In genomic region chr4:83552924-83553323, GRCh38 we compare ENCODE assay signal across 10 cellular contexts. TPM values are rescaled to one million over a fixed set of nuclear protein-coding genes. Genes with fewer than 3 reads are reported as not detected.
A peak's percentile ranks its signal among the peaks of the same experiment; 100 is the strongest.
DNase-seq lines count a peak whose midpoint lies in the region; ATAC-seq and TF ChIP-seq lines count a peak whose summit lies in the region.
"Had no signal": no experiment of that assay in that cellular context is flagged by ENCODE, and none has a peak within 500 bp of the region (broad histone marks: within the 10 kb centered on the region; RNA-seq: fewer than 3 reads in every experiment).

No MANE protein-coding gene starts in this region.

- no peak overlapping the region for H2BK120ac ChIP-seq in mesenchymal stem cell (ENCODE audit: low read depth, low read length)

- H3K4ac ChIP-seq in mesenchymal stem cell (ENCODE audit: low read depth in 1 of 2, low read length in 2 of 2): no peak overlapping the region

- H3K23ac ChIP-seq in mesenchymal stem cell (ENCODE audit: low read length in 2 of 2): no peak overlapping the region

- peaks cover 2% of the 10 kb centered on the region for H3K79me1 ChIP-seq in mesenchymal stem cell (replicated peaks; ENCODE audit: low read length, poor library complexity, severe bottlenecking)

- peak overlapping the region; percentile 19; the same call in 1 of the 2 replicates for H3K4me3 ChIP-seq in PC-3 (ENCODE audit: low read length)
- H3K4me3 ChIP-seq in mesenchymal stem cell (ENCODE audit: insufficient read depth in 1 of 2, low read depth in 1 of 2, low read length in 2 of 2): no peak overlapping the region
- H3K4me3 ChIP-seq: lung, thoracic aorta had no signal

- H3K27me3 Mint-ChIP-seq in mesothelial cell of epicardium (ENCODE audit: low read depth): no peaks in the 10 kb centered on the region

- ATAC-seq in GM18498 (IDR thresholded peaks at IDR 0.05; ENCODE audit: unreplicated experiment): peak; percentile 59
- peak; percentile 42 for ATAC-seq in HG02571 (IDR thresholded peaks at IDR 0.05; ENCODE audit: unreplicated experiment)
- ATAC-seq in PC-3: peak; percentile 49

- no peak overlapping the region for H3K4me3 Mint-ChIP-seq in mesothelial cell of epicardium

- H2BK15ac ChIP-seq in mesenchymal stem cell (ENCODE audit: low read depth, poor library complexity, severe bottlenecking): no peak overlapping the region

- no peaks in the 10 kb centered on the region for H3K36me3 Mint-ChIP-seq in mesothelial cell of epicardium

- H2AFZ ChIP-seq in PC-3 (ENCODE audit: low read length) (no peak overlapping the region), mesenchymal stem cell (ENCODE audit: low read depth, low read length) (no peak overlapping the region)

- H4K8ac ChIP-seq in mesenchymal stem cell (ENCODE audit: low read length): no peak overlapping the region

- POLR2A ChIA-PET in PC-3 (lab: Charles Lee; ENCODE audit: unreplicated experiment): interaction anchor here (1.0 kb wide), 1 partner anchor 17 kb away, joined by 4 read pairs; the partner anchor contains the start of gene GPAT3

- H3K9me3 Mint-ChIP-seq in mesothelial cell of epicardium: no peaks in the 10 kb centered on the region

- no peaks in the 10 kb centered on the region for H3K27me3 ChIP-seq in PC-3 (ENCODE audit: low read length)
- no peaks in the 10 kb centered on the region for H3K27me3 ChIP-seq in mesenchymal stem cell (ENCODE audit: control insufficient read depth in 1 of 2, insufficient read depth in 1 of 2, low read length in 2 of 2)

- peaks cover 69% of the 10 kb centered on the region for H3K79me2 ChIP-seq in PC-3 (ENCODE audit: low read length)

- peak; percentile 77 for DNase-seq in PC-3
- DNase-seq in mesenchymal stem cell: peak; percentile 76
- DNase-seq in mesothelial cell of epicardium (ENCODE audit: low spot score in 2 of 2, unreplicated experiment in 2 of 2): no peak
- no peak for DNase-seq in middle frontal gyrus (ENCODE audit: extremely low spot score, low spot score)
- DNase-seq in activated CD8-positive, alpha-beta memory T cell treated with anti-CD3 and anti-CD28 coated beads, Interleukin-2, amount 50 U/mL, for 48 hours: no peak
- DNase-seq in NCI-H524 (lab: John Stamatoyannopoulos, UW): no peak

- TF ChIP-seq CTCF in PC-3 (conservative IDR thresholded peaks at IDR 0.05; ENCODE audit: low read depth, low read length) (no peak), mesothelial cell of epicardium (IDR thresholded peaks at IDR 0.05; ENCODE audit: unreplicated experiment) (no peak)

- H3K4me1 ChIP-seq in PC-3 (ENCODE audit: insufficient read depth, low read length) (peaks cover 53% of the 10 kb centered on the region), mesenchymal stem cell (ENCODE audit: control insufficient read depth, insufficient read depth, low read depth, low read length) (peaks cover 5% of the 10 kb centered on the region)

- H3K27ac Mint-ChIP-seq in mesothelial cell of epicardium: no peak overlapping the region

- H3K9me3 ChIP-seq in PC-3 (ENCODE audit: low read length): no peaks in the 10 kb centered on the region
- no peaks in the 10 kb centered on the region for H3K9me3 ChIP-seq in mesenchymal stem cell (ENCODE audit: control insufficient read depth, low read length)
- H3K9me3 ChIP-seq: thoracic aorta had no signal

- no peaks in the 10 kb centered on the region for H3K4me1 Mint-ChIP-seq in mesothelial cell of epicardium

- 6% methylated on average over 2 of the region's 2 CpGs for WGBS in mesenchymal stem cell

- peak overlapping the region; percentile 99 for H3K27ac ChIP-seq in PC-3 (ENCODE audit: low read length)
- H3K27ac ChIP-seq in mesenchymal stem cell (ENCODE audit: low read length, poor library complexity, severe bottlenecking): peak overlapping the region; percentile 18
- H3K27ac ChIP-seq: thoracic aorta had no signal

- H3K4me2 ChIP-seq in PC-3 (ENCODE audit: low read length) (peak overlapping the region; percentile 75), mesenchymal stem cell (ENCODE audit: low read length, poor library complexity, severe bottlenecking) (no peak overlapping the region)

- peak overlapping the region; percentile 90 for H3K9ac ChIP-seq in PC-3 (ENCODE audit: low read length)
- peak overlapping the region; percentile 49 for H3K9ac ChIP-seq in mesenchymal stem cell (ENCODE audit: low read length)

- H4K20me1 ChIP-seq in PC-3 (ENCODE audit: low read length): no peaks in the 10 kb centered on the region

- CTCF ChIA-PET in PC-3 (lab: Charles Lee): no interaction called here

- BruUV-seq in PC-3 (replicated peaks; lab: Mats Ljungman, UMichigan): no TSS peak

- no peak overlapping the region for H2BK12ac ChIP-seq in mesenchymal stem cell (ENCODE audit: low read length in 2 of 2)

- H3K18ac ChIP-seq in mesenchymal stem cell (ENCODE audit: low read depth in 1 of 2, low read length in 2 of 2): no peak overlapping the region

- H3K14ac ChIP-seq in mesenchymal stem cell (ENCODE audit: low read length in 2 of 2): no peak overlapping the region

- H2AK5ac ChIP-seq in mesenchymal stem cell (ENCODE audit: low read length, severe bottlenecking): no peak overlapping the region

- intact Hi-C loops in PC-3 (cut with micrococcal nuclease): no loop called here

- H2BK5ac ChIP-seq in mesenchymal stem cell (ENCODE audit: low read depth, low read length, poor library complexity, severe bottlenecking): no peak overlapping the region

- no peaks in the 10 kb centered on the region for H3K9me2 ChIP-seq in PC-3 (replicated peaks; ENCODE audit: low read length)

- peaks cover 2% of the 10 kb centered on the region; the same call in 1 of the 2 replicates for H3K36me3 ChIP-seq in PC-3 (ENCODE audit: low read depth, low read length)
- no peaks in the 10 kb centered on the region for H3K36me3 ChIP-seq in mesenchymal stem cell (ENCODE audit: control insufficient read depth in 1 of 2, insufficient read depth in 2 of 2, low read depth in 1 of 2, low read length in 2 of 2)
- H3K36me3 ChIP-seq: thoracic aorta had no signal

- no peak overlapping the region for H4K91ac ChIP-seq in mesenchymal stem cell (ENCODE audit: low read length)

- H3F3A ChIP-seq in PC-3 (ENCODE audit: low read length, unreplicated experiment): peaks cover 7% of the 10 kb centered on the region

RNA-seq across cellular contexts. Expression of gene GPAT3, which starts 17.0 kb away (rescaled TPM):
- 22.5 and 34.2 TPM in 2 replicates for total RNA-seq in PC-3 (2014; rRNA removed)
- polyA plus RNA-seq in mesenchymal stem cell (2013, experiment 1 of 2): 4.3 TPM
- 4.1 TPM for polyA plus RNA-seq in mesenchymal stem cell (2013, experiment 2 of 2)
- 0.18 to 0.35 TPM in 2 of 3 replicates, not detected in the other for total RNA-seq in mesothelial cell of epicardium

Comparison
In these comparisons a context has a peak if more than half of its experiments do, and no peak if none do; other contexts are left out.
1. DNase-seq: peak in PC-3 (single experiment) and mesenchymal stem cell (single experiment); none in mesothelial cell of epicardium (0 of 2), middle frontal gyrus (single experiment), activated CD8-positive, alpha-beta memory T cell treated with anti-CD3 and anti-CD28 coated beads, Interleukin-2, amount 50 U/mL, for 48 hours (single experiment) and NCI-H524 (0 of 2).
2. RNA of gene GPAT3, which starts 17.0 kb away (total RNA-seq): 22.5 to 34.2 TPM in PC-3; 0.18 to 0.35 TPM in mesothelial cell of epicardium; every median in the first group is over 10 times any median in the second.
3. Peak in every context shown above with its lines, with median percentiles within 50 percentile points of each other: ATAC-seq.